10 cellular contexts compared by ENCODE assay signal in genomic region chr7:97868788-97869187, GRCh38.
"Had no signal": no experiment of that assay in that cellular context is flagged by ENCODE, and none has a peak within 500 bp of the region (broad histone marks: within the 10 kb centered on the region; RNA-seq: fewer than 3 reads in every experiment).

No MANE protein-coding gene starts in this region.

- DNase-seq: activated effector memory CD4-positive, alpha-beta T cell treated with anti-CD3 and anti-CD28 coated beads, Interleukin-2, amount 50 U/mL, for 16 hours; activated T-cell treated with anti-CD3 and anti-CD28 coated beads, Interleukin-2, amount 50 U/mL, for 24 hours; kidney; left ventricle myocardium inferior; natural killer cell; sigmoid colon; stimulated activated CD4-positive, alpha-beta T cell treated with anti-CD3 and anti-CD28 coated beads, Interleukin-2, amount 100 ng/mL, for 48 hours; stimulated activated naive CD4-positive, alpha-beta T cell treated with Interleukin-2 at 50 U/mL for 16 hours; T-helper 2 cell had no signal

- ATAC-seq: activated naive CD4-positive, alpha-beta T cell treated with anti-CD3 and anti-CD28 coated beads, Interleukin-2, amount 50 U/mL, for 72 hours; natural killer cell had no signal
